25 cellular contexts compared by ENCODE assay signal in the genomic region with DNA sequence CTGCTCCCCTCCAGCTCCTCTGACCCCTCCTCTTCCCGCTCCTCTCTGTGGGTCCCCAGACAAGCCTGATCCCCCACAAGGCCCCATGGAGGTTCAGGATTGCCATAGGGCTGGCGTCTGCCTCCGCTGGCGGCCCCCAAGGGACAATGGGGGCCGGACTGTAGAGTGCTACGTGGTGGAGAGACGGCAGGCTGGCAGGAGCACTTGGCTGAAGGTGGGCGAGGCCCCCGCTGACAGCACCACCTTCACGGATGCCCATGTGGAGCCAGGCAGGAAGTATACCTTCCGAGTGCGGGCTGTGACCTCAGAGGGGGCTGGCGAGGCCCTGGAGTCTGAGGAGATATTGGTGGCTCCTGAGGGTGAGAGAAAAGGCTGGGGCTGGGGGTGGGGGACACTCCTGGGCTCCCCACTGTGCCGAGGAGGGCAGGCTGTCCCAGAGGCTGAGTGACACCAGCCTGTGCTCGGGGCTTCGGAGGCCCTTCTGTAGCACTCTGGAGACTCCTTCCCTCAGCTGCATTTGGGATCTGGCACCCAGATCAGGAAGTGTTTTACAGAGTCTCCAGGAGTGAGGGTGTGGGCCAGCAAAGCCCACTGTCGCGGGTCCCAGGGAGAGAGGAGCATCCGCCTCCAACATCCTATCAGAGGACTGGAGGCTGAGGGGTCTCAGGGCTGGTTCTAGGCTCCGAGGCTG. TPM values are rescaled to one million over a fixed set of nuclear protein-coding genes. Genes with fewer than 3 reads are reported as not detected.
DNase-seq lines count a peak whose midpoint lies in the region; ATAC-seq, FAIRE-seq and TF ChIP-seq lines count a peak whose summit lies in the region.
"Had no signal": no experiment of that assay in that cellular context is flagged by ENCODE, and none has a peak within 500 bp of the region (broad histone marks: within the 10 kb centered on the region; RNA-seq: fewer than 3 reads in every experiment).

No MANE protein-coding gene starts in this region.

- intact Hi-C loops in activated CD4-positive, alpha-beta memory T cell treated with anti-CD3 and anti-CD28 coated beads for 36 hours (cut with micrococcal nuclease), result no loop called here
- intact Hi-C loops in lower leg skin (cut with DNase I; ENCODE audit: low total_unique reads) (no loop called here), upper lobe of right lung (cut with DNase I) (no loop called here)

- TF ChIP-seq CTCF in lower leg skin (IDR thresholded peaks at IDR 0.05), result no peak
- no peak for TF ChIP-seq CTCF in upper lobe of right lung (IDR thresholded peaks at IDR 0.05)

- no peak overlapping the region for H3K27ac Mint-ChIP-seq in activated naive CD4-positive, alpha-beta T cell treated with anti-CD3 and anti-CD28 coated beads, Interleukin-2, amount 10 ng/mL, durations not matched to agents 7 days and 5 days
- no peak overlapping the region for H3K27ac Mint-ChIP-seq in activated CD4-positive, alpha-beta memory T cell treated with anti-CD3 and anti-CD28 coated beads for 36 hours
- H3K27ac Mint-ChIP-seq: activated T-helper 17 cell treated with anti-CD3 and anti-CD28 coated beads, Interleukin-2, amount 50 U/mL, for 72 hours; CD8-positive, alpha-beta memory T cell; progenitor cell of endocrine pancreas had no signal

- H3K36me3 ChIP-seq in upper lobe of right lung, result no peaks in the 10 kb centered on the region
- H3K36me3 ChIP-seq: neural progenitor cell, sigmoid colon, thoracic aorta had no signal

- no peak for TF ChIP-seq POLR2A in lower leg skin (IDR thresholded peaks at IDR 0.05)

- POLR2A ChIA-PET in activated CD4-positive, alpha-beta memory T cell treated with anti-CD3 and anti-CD28 coated beads for 36 hours (lab: Charles Lee), result no interaction called here

- no peak overlapping the region for H3K27ac ChIP-seq in upper lobe of right lung
- H3K27ac ChIP-seq: body of pancreas, neural progenitor cell, sigmoid colon, thoracic aorta had no signal

- H3K4me1 Mint-ChIP-seq in activated naive CD4-positive, alpha-beta T cell treated with anti-CD3 and anti-CD28 coated beads, Interleukin-2, amount 10 ng/mL, durations not matched to agents 7 days and 5 days, result no peaks in the 10 kb centered on the region
- no peaks in the 10 kb centered on the region for H3K4me1 Mint-ChIP-seq in activated CD4-positive, alpha-beta memory T cell treated with anti-CD3 and anti-CD28 coated beads for 36 hours (ENCODE audit: low read depth)
- H3K4me1 Mint-ChIP-seq: activated T-helper 17 cell treated with anti-CD3 and anti-CD28 coated beads, Interleukin-2, amount 50 U/mL, for 72 hours; CD8-positive, alpha-beta memory T cell had no signal

- peak; percentile 6 for DNase-seq in activated naive CD4-positive, alpha-beta T cell treated with anti-CD3 and anti-CD28 coated beads, Interleukin-2, amount 10 ng/mL, durations not matched to agents 7 days and 5 days
- no peak for DNase-seq in activated naive CD4-positive, alpha-beta T cell (lab: John Stamatoyannopoulos, UW)
- DNase-seq in activated CD4-positive, alpha-beta memory T cell treated with anti-CD3 and anti-CD28 coated beads for 36 hours, result peak; percentile 4
- DNase-seq in lower leg skin (ENCODE audit: low spot score in 2 of 2) (peak; percentile 7 to 75), upper lobe of right lung (peak; percentile 60), amniotic stem cell (lab: John Stamatoyannopoulos, UW) (no peak), GM19239 (ENCODE audit: insufficient read length, low spot score) (no peak)
- DNase-seq: activated CD4-positive, alpha-beta T cell treated with anti-CD3 and anti-CD28 coated beads for 4 hours; body of pancreas; CD8-positive, alpha-beta memory T cell; cerebellar nuclear complex; DMS 273 treated with DMSO at 0.1 percent for 48 hours; EL; glutamatergic neuron; GOT3; IMR-90; NCI-H1694; sigmoid colon; stimulated activated naive CD4-positive, alpha-beta T cell treated with Interleukin-2 at 50 U/mL for 16 hours had no signal

- no peak for FAIRE-seq in GM19239 (lab: Jason Lieb, UNC)

- H3K4me3 ChIP-seq in lower leg skin (ENCODE audit: low read depth, poor library complexity, severe bottlenecking), result no peak overlapping the region
- H3K4me3 ChIP-seq in upper lobe of right lung, result no peak overlapping the region
- H3K4me3 ChIP-seq: body of pancreas, neural progenitor cell, sigmoid colon, thoracic aorta had no signal

- 77 to 86% methylated on average over 18 of the region's 20 CpGs for WGBS in lower leg skin, 2 donors

- H3K27me3 ChIP-seq in upper lobe of right lung, result no peaks in the 10 kb centered on the region
- H3K27me3 ChIP-seq: body of pancreas, sigmoid colon had no signal

- no peak overlapping the region for H3K4me3 Mint-ChIP-seq in activated naive CD4-positive, alpha-beta T cell treated with anti-CD3 and anti-CD28 coated beads, Interleukin-2, amount 10 ng/mL, durations not matched to agents 7 days and 5 days
- H3K4me3 Mint-ChIP-seq in activated CD4-positive, alpha-beta memory T cell treated with anti-CD3 and anti-CD28 coated beads for 36 hours, result no peak overlapping the region
- H3K4me3 Mint-ChIP-seq: activated T-helper 17 cell treated with anti-CD3 and anti-CD28 coated beads, Interleukin-2, amount 50 U/mL, for 72 hours; CD8-positive, alpha-beta memory T cell; neural progenitor cell had no signal

- peaks cover 11% of the 10 kb centered on the region for H3K27me3 Mint-ChIP-seq in activated naive CD4-positive, alpha-beta T cell treated with anti-CD3 and anti-CD28 coated beads, Interleukin-2, amount 10 ng/mL, durations not matched to agents 7 days and 5 days
- peaks cover 4% of the 10 kb centered on the region for H3K27me3 Mint-ChIP-seq in activated CD4-positive, alpha-beta memory T cell treated with anti-CD3 and anti-CD28 coated beads for 36 hours

- no peaks in the 10 kb centered on the region for H3K36me3 Mint-ChIP-seq in activated naive CD4-positive, alpha-beta T cell treated with anti-CD3 and anti-CD28 coated beads, Interleukin-2, amount 10 ng/mL, durations not matched to agents 7 days and 5 days
- H3K36me3 Mint-ChIP-seq in activated CD4-positive, alpha-beta memory T cell treated with anti-CD3 and anti-CD28 coated beads for 36 hours, result no peaks in the 10 kb centered on the region
- H3K36me3 Mint-ChIP-seq: CD8-positive, alpha-beta memory T cell; neural progenitor cell had no signal

- no peaks in the 10 kb centered on the region for H3K4me1 ChIP-seq in upper lobe of right lung
- H3K4me1 ChIP-seq: body of pancreas, neural progenitor cell, sigmoid colon had no signal

- H3K9me3 ChIP-seq in upper lobe of right lung, result no peaks in the 10 kb centered on the region
- H3K9me3 ChIP-seq: body of pancreas, sigmoid colon, thoracic aorta had no signal

- CTCF ChIA-PET in activated naive CD4-positive, alpha-beta T cell treated with anti-CD3 and anti-CD28 coated beads, Interleukin-2, amount 10 ng/mL, durations not matched to agents 7 days and 5 days (lab: Charles Lee), result no interaction called here
- CTCF ChIA-PET in activated CD4-positive, alpha-beta memory T cell treated with anti-CD3 and anti-CD28 coated beads for 36 hours (lab: Charles Lee), result no interaction called here

- ATAC-seq in upper lobe of right lung, result no peak
- ATAC-seq in HG02973 (IDR thresholded peaks at IDR 0.05; ENCODE audit: unreplicated experiment), result no peak
- ATAC-seq: activated T-helper 17 cell treated with anti-CD3 and anti-CD28 coated beads, Interleukin-2, amount 50 U/mL, for 72 hours; body of pancreas had no signal

- no peaks in the 10 kb centered on the region for H3K9me3 Mint-ChIP-seq in activated naive CD4-positive, alpha-beta T cell treated with anti-CD3 and anti-CD28 coated beads, Interleukin-2, amount 10 ng/mL, durations not matched to agents 7 days and 5 days
- H3K9me3 Mint-ChIP-seq in activated CD4-positive, alpha-beta memory T cell treated with anti-CD3 and anti-CD28 coated beads for 36 hours, result no peaks in the 10 kb centered on the region
- H3K9me3 Mint-ChIP-seq: activated T-helper 17 cell treated with anti-CD3 and anti-CD28 coated beads, Interleukin-2, amount 50 U/mL, for 72 hours; CD8-positive, alpha-beta memory T cell; neural progenitor cell had no signal

RNA-seq across cellular contexts. Expression of a gene that starts 25.9 kb away (rescaled TPM):
- not detected for total RNA-seq in activated CD4-positive, alpha-beta memory T cell treated with anti-CD3 and anti-CD28 coated beads for 36 hours
- total RNA-seq in lower leg skin (under 1 TPM in 1 of 4 donors, not detected in 3; 0.32 TPM), upper lobe of right lung (0.81 TPM)
- total RNA-seq: CD8-positive, alpha-beta memory T cell; IMR-90; T-helper 2 cell treated with Interferon-gamma antibody and Interleukin-4, amounts not matched to agents 100 ng/mL and 5 ng/mL, for 36 hours; thoracic aorta had no signal

Comparison
In these comparisons a context has a peak if more than half of its experiments do, and no peak if none do; other contexts are left out.
1. DNase-seq: peak in activated naive CD4-positive, alpha-beta T cell treated with anti-CD3 and anti-CD28 coated beads, Interleukin-2, amount 10 ng/mL, durations not matched to agents 7 days and 5 days (single experiment), activated CD4-positive, alpha-beta memory T cell treated with anti-CD3 and anti-CD28 coated beads for 36 hours (single experiment), lower leg skin (2 of 2) and upper lobe of right lung (single experiment); none in activated naive CD4-positive, alpha-beta T cell (0 of 4), amniotic stem cell (single experiment) and GM19239 (single experiment).